Comparison of ENCODE assay signal across 8 cellular contexts in genomic region chr2:86441789-86442641, GRCh38. TPM values are rescaled to one million over a fixed set of nuclear protein-coding genes. Genes with fewer than 3 reads are reported as not detected.
DNase-seq lines count a peak whose midpoint lies in the region; ATAC-seq and TF ChIP-seq lines count a peak whose summit lies in the region.

No MANE protein-coding gene starts in this region.

- peak overlapping the region; percentile 93 to 99 (median 98) for H3K27ac Mint-ChIP-seq in IgD-negative memory B cell
- peak overlapping the region; percentile 78 for H3K27ac Mint-ChIP-seq in T-helper 17 cell

- intact Hi-C loops in right cardiac atrium (cut with DNase I) (loop anchor here in 1 of 4 donors (10.0 kb wide), 2 partner anchors 217 to 247 kb away; partner anchors contain the start of genes IMMT and MRPL35), aorta (cut with DNase I) (loop anchor here (2.0 to 5.0 kb wide), 5 partner anchors 40 to 245 kb away; partner anchors contain the start of genes RNF103 (in 2 of the 2), CHMP3 (in 1 of the 2), IMMT (in 1 of the 2) and MRPL35 (in 1 of the 2))

- H3K4me1 Mint-ChIP-seq in IgD-negative memory B cell: peaks cover 26 to 40% (median 34%) of the 10 kb centered on the region in 3 donors
- H3K4me1 Mint-ChIP-seq in T-helper 17 cell: peaks cover 35% of the 10 kb centered on the region

- H3K4me1 ChIP-seq in BE2C (no peaks in the 10 kb centered on the region), right cardiac atrium (ENCODE audit: control insufficient read depth, insufficient read depth, low read length) (peaks cover 7% of the 10 kb centered on the region), aorta (ENCODE audit: control insufficient read depth in 1 of 2, insufficient read depth in 2 of 2, low read length in 2 of 2) (peaks cover 5 to 12% of the 10 kb centered on the region in 2 donors)

- H3K9me3 ChIP-seq in BE2C: peaks cover 4% of the 10 kb centered on the region; the same call in 1 of the 2 replicates
- peaks cover 6% of the 10 kb centered on the region for H3K9me3 ChIP-seq in T-helper 17 cell (ENCODE audit: control insufficient read depth, low read length, poor library complexity, severe bottlenecking)
- H3K9me3 ChIP-seq in right cardiac atrium (ENCODE audit: control insufficient read depth, low read length): no peaks in the 10 kb centered on the region
- H3K9me3 ChIP-seq in aorta (ENCODE audit: control insufficient read depth, low read length): peaks cover 2% of the 10 kb centered on the region

- WGBS in right cardiac atrium: under 1% methylated on average over 63 of the region's 63 CpGs
- 0% methylated on average over 32 to 63 of the region's 63 CpGs for WGBS in aorta, 2 donors

- TF ChIP-seq POLR2A in GM19193 (IDR thresholded peaks at IDR 0.05; ENCODE audit: extremely low read depth, insufficient read depth, insufficient read length): peak; percentile 32

- peaks cover 0 to 23% (median 16%) of the 10 kb centered on the region in 3 donors for H3K9me3 Mint-ChIP-seq in IgD-negative memory B cell

- no peaks in the 10 kb centered on the region for H3K27me3 ChIP-seq in BE2C
- no peaks in the 10 kb centered on the region for H3K27me3 ChIP-seq in right cardiac atrium (ENCODE audit: control insufficient read depth, insufficient read depth)
- H3K27me3 ChIP-seq in aorta (ENCODE audit: control insufficient read depth in 1 of 2, insufficient read depth in 2 of 2, low read length in 1 of 2): no peaks in the 10 kb centered on the region

- peak; percentile 13 for ATAC-seq in T-helper 17 cell
- ATAC-seq in right cardiac atrium: peak; percentile 34 to 44
- ATAC-seq in aorta (ENCODE audit: low FRiP score): peak; percentile 45

- H3K27ac ChIP-seq in angular gyrus (ENCODE audit: low read depth, low read length) (peak overlapping the region; percentile 92), right cardiac atrium (ENCODE audit: low read length) (peak overlapping the region; percentile 100), aorta (ENCODE audit: low read depth in 1 of 2, low read length in 2 of 2) (peak overlapping the region; percentile 95 to 99)

- peaks cover 6% of the 10 kb centered on the region for H3K36me3 Mint-ChIP-seq in IgD-negative memory B cell
- peaks cover 5% of the 10 kb centered on the region for H3K36me3 Mint-ChIP-seq in T-helper 17 cell (ENCODE audit: low read depth)

- peak overlapping the region; percentile 91 to 97 (median 96) for H3K4me3 Mint-ChIP-seq in IgD-negative memory B cell
- H3K4me3 Mint-ChIP-seq in T-helper 17 cell: peak overlapping the region; percentile 96

- DNase-seq in BE2C: peak; percentile 19
- peak; percentile 52 to 68 (median 53) for DNase-seq in T-helper 17 cell
- peak; percentile 70 to 86 (median 85) for DNase-seq in right cardiac atrium
- DNase-seq in renal cortical epithelial cell (ENCODE audit: low read depth): peak; percentile 29
- peak; percentile 81 to 85 for DNase-seq in aorta

- H3K4me3 ChIP-seq in BE2C (ENCODE audit: low read depth, low read length) (peak overlapping the region; percentile 81), right cardiac atrium (ENCODE audit: low read length) (peak overlapping the region; percentile 99), aorta (ENCODE audit: low read length in 2 of 2) (peak overlapping the region; percentile 94 to 97)

- no peak for TF ChIP-seq CTCF in BE2C (IDR thresholded peaks at IDR 0.05; ENCODE audit: low read depth, low read length)

- peaks cover 1% of the 10 kb centered on the region for H3K27me3 Mint-ChIP-seq in IgD-negative memory B cell
- H3K27me3 Mint-ChIP-seq in T-helper 17 cell: no peaks in the 10 kb centered on the region

- H3K36me3 ChIP-seq in BE2C (no peaks in the 10 kb centered on the region), aorta (ENCODE audit: control insufficient read depth in 1 of 2, insufficient read depth in 2 of 2, low read length in 1 of 2) (no peaks in the 10 kb centered on the region)

RNA-seq across cellular contexts. Expression of gene KDM3A, which starts 0.8 kb away (rescaled TPM):
- polyA plus RNA-seq in BE2C (2012; ENCODE audit: insufficient read depth, insufficient read length, low read depth): 8.3 TPM
- 14.2 TPM for polyA plus RNA-seq in IgD-negative memory B cell
- 100 to 1,000 TPM; 156 to 161 TPM for total RNA-seq in T-helper 17 cell
- total RNA-seq in right cardiac atrium: 10 to 100 TPM; 41.3 to 54.3 (median 47.1) TPM
- 21.0 TPM for polyA plus RNA-seq in right cardiac atrium
- 21.4 and 59.9 TPM in 2 replicates for total RNA-seq in renal cortical epithelial cell
- total RNA-seq in aorta: 10 to 100 TPM; 44.9 to 75.3 TPM
- 10 to 100 TPM; 30.6 to 30.9 TPM for polyA plus RNA-seq in aorta

Comparison
In these comparisons a context has a peak if more than half of its experiments do, and no peak if none do; other contexts are left out.
1. Peak in every context shown above with its lines: DNase-seq, ATAC-seq, H3K4me3 ChIP-seq and H3K27ac ChIP-seq.
2. DNase-seq: peak in every context shown above with its lines; median percentile 85 in right cardiac atrium; 83 in aorta; 53 in T-helper 17 cell; 29 in renal cortical epithelial cell; 19 in BE2C.